35 cellular contexts compared by ENCODE assay signal in the genomic region with DNA sequence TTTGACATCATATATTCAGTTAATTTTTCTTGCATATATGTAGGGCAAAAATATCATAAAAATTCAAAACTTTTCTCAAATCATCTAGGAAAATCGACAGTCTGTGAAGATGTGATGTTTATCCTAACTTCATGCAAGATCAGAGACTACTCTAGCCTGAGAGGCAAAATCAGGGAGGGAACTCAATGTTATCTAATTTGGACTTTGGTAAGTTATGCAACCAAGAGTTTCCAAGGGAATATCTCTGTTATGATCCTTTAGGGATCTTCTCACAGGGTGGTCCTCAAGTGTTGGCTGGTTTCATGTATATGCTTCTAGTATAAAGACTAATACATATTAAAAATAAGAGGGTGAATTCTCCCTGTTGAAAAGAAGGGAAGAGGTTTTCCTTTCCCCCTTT.
"Had no signal": no experiment of that assay in that cellular context is flagged by ENCODE, and none has a peak within 500 bp of the region (broad histone marks: within the 10 kb centered on the region; RNA-seq: fewer than 3 reads in every experiment).

No MANE protein-coding gene starts in this region.

- H3K27me3 ChIP-seq: adrenal gland, ascending aorta, body of pancreas, brain microvascular endothelial cell, breast epithelium, cardiac muscle cell had no signal

- DNase-seq: activated effector memory CD4-positive, alpha-beta T cell treated with anti-CD3 and anti-CD28 coated beads, Interleukin-2, amount 50 U/mL, for 16 hours; activated effector memory CD4-positive, alpha-beta T cell treated with Interleukin-2 at 50 U/mL for 16 hours; activated gamma-delta T cell; activated gamma-delta T cell treated with Interleukin-2 at 50 U/mL for 16 hours; activated naive CD4-positive, alpha-beta T cell; activated naive CD4-positive, alpha-beta T cell treated with anti-CD3 and anti-CD28 coated beads for 36 hours; activated naive CD4-positive, alpha-beta T cell treated with anti-CD3 and anti-CD28 coated beads, Interleukin-2, amount 10 ng/mL, durations not matched to agents 7 days and 5 days; activated naive CD4-positive, alpha-beta T cell treated with anti-CD3 and anti-CD28 coated beads, Interleukin-2, amount 50 U/mL, for 16 hours; activated naive CD4-positive, alpha-beta T cell treated with Interleukin-2 at 50 U/mL for 16 hours; activated naive CD8-positive, alpha-beta T cell treated with anti-CD3 and anti-CD28 coated beads for 36 hours; activated naive CD8-positive, alpha-beta T cell treated with anti-CD3 and anti-CD28 coated beads, Interleukin-2, amount 10 ng/mL, durations not matched to agents 7 days and 5 days; activated naive CD8-positive, alpha-beta T cell treated with anti-CD3 and anti-CD28 coated beads, Interleukin-2, amount 50 U/mL, for 24 hours; activated T-cell treated with anti-CD3 and anti-CD28 coated beads for 4 hours; activated T-cell treated with anti-CD3 and anti-CD28 coated beads, Interleukin-2, amount 50 U/mL, for 1 hour; activated T-cell treated with anti-CD3 and anti-CD28 coated beads, Interleukin-2, amount 50 U/mL, for 24 hours; activated T-cell treated with anti-CD3 and anti-CD28 coated beads, Interleukin-2, amount 50 U/mL, for 4 hours; activated T-cell treated with anti-CD3 and anti-CD28 coated beads, Interleukin-2, amount 50 U/mL, for 48 hours; activated T-cell treated with anti-CD3 and anti-CD28 coated beads, Interleukin-2, amount 50 U/mL, for 72 hours; adrenal gland; amniotic stem cell; amygdala; anterior cingulate cortex; aorta; body of pancreas; brain microvascular endothelial cell; caudate nucleus; central memory CD4-positive, alpha-beta T cell; cerebellar nuclear complex had no signal

- ATAC-seq: activated naive CD4-positive, alpha-beta T cell treated with anti-CD3 and anti-CD28 coated beads, Interleukin-2, amount 50 U/mL, for 72 hours; activated naive CD8-positive, alpha-beta T cell treated with anti-CD3 and anti-CD28 coated beads, Interleukin-2, amount 50 U/mL, for 24 hours; activated T-cell treated with anti-CD3 and anti-CD28 coated beads, Interleukin-2, amount 50 U/mL, for 4 hours; activated T-cell treated with anti-CD3 and anti-CD28 coated beads, Interleukin-2, amount 50 U/mL, for 72 hours; activated T-helper 17 cell treated with anti-CD3 and anti-CD28 coated beads, Interleukin-2, amount 50 U/mL, for 72 hours; body of pancreas had no signal

- H3K4me3 ChIP-seq: adrenal gland, ascending aorta, body of pancreas, breast epithelium, cardiac muscle cell had no signal

- H3K27ac ChIP-seq: adrenal gland, ascending aorta, body of pancreas, brain microvascular endothelial cell, breast epithelium, cardiac muscle cell had no signal

- H3K4me1 ChIP-seq: adrenal gland, ascending aorta, body of pancreas, breast epithelium had no signal

- H3K36me3 ChIP-seq: adrenal gland, ascending aorta, brain microvascular endothelial cell, breast epithelium, cardiac muscle cell had no signal

- H3K9me3 ChIP-seq: adrenal gland, ascending aorta, body of pancreas had no signal

- FAIRE-seq: astrocyte, bronchial epithelial cell had no signal
